Comparison of ENCODE assay signal across 13 cellular contexts in genomic region chr2:16022548-16023240, GRCh38.
DNase-seq lines count a peak whose midpoint lies in the region; ATAC-seq and TF ChIP-seq lines count a peak whose summit lies in the region.
"Had no signal": no experiment of that assay in that cellular context is flagged by ENCODE, and none has a peak within 500 bp of the region (broad histone marks: within the 10 kb centered on the region; RNA-seq: fewer than 3 reads in every experiment).

No MANE protein-coding gene starts in this region.

- H2AFZ ChIP-seq in H9 (ENCODE audit: low read length) (no peak overlapping the region), trophoblast cell (ENCODE audit: insufficient read depth, low read length, poor library complexity) (no peak overlapping the region), neuronal stem cell (ENCODE audit: low read length) (no peak overlapping the region)

- no peak overlapping the region for H2BK15ac ChIP-seq in H9 (ENCODE audit: low read depth, low read length)
- no peak overlapping the region for H2BK15ac ChIP-seq in neuronal stem cell (ENCODE audit: low read length)

- intact Hi-C loops in adrenal gland (cut with DNase I) = no loop called here

- H4K5ac ChIP-seq in H9 (ENCODE audit: insufficient read length, low read depth, low read length) = no peak overlapping the region

- peaks cover 46 to 53% of the 10 kb centered on the region in 2 experiments for H3K4me1 Mint-ChIP-seq in H9
- H3K4me1 Mint-ChIP-seq: B cell; CD4-positive, alpha-beta memory T cell had no signal

- H2BK20ac ChIP-seq in H9 (ENCODE audit: low read depth, low read length, poor library complexity, severe bottlenecking) = no peak overlapping the region

- no peak overlapping the region for H2AK5ac ChIP-seq in H9 (ENCODE audit: insufficient read length, low read length)
- H2AK5ac ChIP-seq in trophoblast cell (ENCODE audit: low read length) = no peak overlapping the region
- H2AK5ac ChIP-seq in neuronal stem cell (ENCODE audit: low read depth, low read length) = no peak overlapping the region

- H2BK120ac ChIP-seq in H9 (ENCODE audit: low read depth, low read length, poor library complexity, severe bottlenecking) (no peak overlapping the region), trophoblast cell (ENCODE audit: insufficient read depth, low read length, poor library complexity) (no peak overlapping the region), neuronal stem cell (ENCODE audit: low read depth, low read length) (no peak overlapping the region)

- H2BK12ac ChIP-seq in H9 (ENCODE audit: insufficient read length, low read depth, low read length) = no peak overlapping the region
- H2BK12ac ChIP-seq in trophoblast cell (ENCODE audit: low read length) = peak overlapping the region; percentile 30
- no peak overlapping the region for H2BK12ac ChIP-seq in neuronal stem cell (ENCODE audit: low read length)

- H3K4me3 Mint-ChIP-seq in H9 = peak overlapping the region in 1 of 2 experiments; percentile 2; a peak in 1 of 5 replicates
- H3K4me3 Mint-ChIP-seq: B cell; CD4-positive, alpha-beta memory T cell had no signal

- H3K9ac ChIP-seq in H9 (ENCODE audit: extremely low read depth, insufficient read length, low read length) (no peak overlapping the region), iPS-20b (ENCODE audit: low read depth, low read length) (no peak overlapping the region), trophoblast cell (ENCODE audit: low read length) (no peak overlapping the region), neuronal stem cell (ENCODE audit: low read depth, low read length, poor library complexity) (no peak overlapping the region)

- no peak for ATAC-seq in HG03521 (IDR thresholded peaks at IDR 0.05; ENCODE audit: unreplicated experiment)

- peak overlapping the region in 2 of 3 experiments; percentile 36 to 84; a peak in 3 of 7 replicates for H3K27ac Mint-ChIP-seq in H9
- H3K27ac Mint-ChIP-seq: B cell; CD4-positive, alpha-beta memory T cell had no signal

- no peak overlapping the region for H3K56ac ChIP-seq in H9 (ENCODE audit: insufficient read length, low read depth, low read length)

- no peak overlapping the region for H3K23ac ChIP-seq in H9 (ENCODE audit: insufficient read length, low read depth, low read length)
- H3K23ac ChIP-seq in trophoblast cell (ENCODE audit: low read length) = no peak overlapping the region
- no peak overlapping the region for H3K23ac ChIP-seq in neuronal stem cell (ENCODE audit: low read depth, low read length, poor library complexity)

- no peaks in the 10 kb centered on the region for H3K9me3 ChIP-seq in H9 (ENCODE audit: control insufficient read depth, low read depth, low read length)
- H3K9me3 ChIP-seq in WERI-Rb-1 (ENCODE audit: severe bottlenecking) = no peaks in the 10 kb centered on the region
- H3K9me3 ChIP-seq in iPS-20b (ENCODE audit: insufficient read depth, low read depth, low read length) = no peaks in the 10 kb centered on the region
- no peaks in the 10 kb centered on the region for H3K9me3 ChIP-seq in trophoblast cell (ENCODE audit: insufficient read depth, low read depth, low read length)
- no peaks in the 10 kb centered on the region for H3K9me3 ChIP-seq in neuronal stem cell (replicated peaks in 1 of 2; ENCODE audit: control insufficient read depth in 2 of 2, insufficient read depth in 1 of 2, low read depth in 1 of 2, low read length in 2 of 2)
- H3K9me3 ChIP-seq in adrenal gland (replicated peaks in 1 of 3) = no peaks in the 10 kb centered on the region

- H3K14ac ChIP-seq in H9 (ENCODE audit: insufficient read depth, low read length) = no peak overlapping the region
- H3K14ac ChIP-seq in trophoblast cell (ENCODE audit: low read length) = no peak overlapping the region
- H3K14ac ChIP-seq in neuronal stem cell (ENCODE audit: low read length) = no peak overlapping the region

- H3K27ac ChIP-seq in H9 (ENCODE audit: insufficient read length, low read depth, low read length) (no peak overlapping the region), WERI-Rb-1 (peak overlapping the region; percentile 2), iPS-20b (ENCODE audit: low read length) (peak overlapping the region; percentile 51), trophoblast cell (ENCODE audit: low read depth, low read length) (no peak overlapping the region), neuronal stem cell (replicated peaks; ENCODE audit: low read length) (no peak overlapping the region), adrenal gland (no peak overlapping the region)
- H3K27ac ChIP-seq: C4-2B had no signal

- no peak overlapping the region for H4K12ac ChIP-seq in trophoblast cell (ENCODE audit: low read depth, low read length)

- peaks cover 2% of the 10 kb centered on the region for H3K23me2 ChIP-seq in H9 (ENCODE audit: insufficient read length, low read depth, low read length, poor library complexity, severe bottlenecking)

- H4K20me1 ChIP-seq in H9 (ENCODE audit: control insufficient read depth, insufficient read depth, insufficient read length) = no peaks in the 10 kb centered on the region

- no peaks in the 10 kb centered on the region for H3K36me3 Mint-ChIP-seq in H9 (ENCODE audit: insufficient read depth in 1 of 3, low read depth in 3 of 3)
- H3K36me3 Mint-ChIP-seq: CD4-positive, alpha-beta memory T cell had no signal

- H3K18ac ChIP-seq in H9 (ENCODE audit: insufficient read length, low read depth, low read length) (no peak overlapping the region), trophoblast cell (ENCODE audit: low read length) (no peak overlapping the region), neuronal stem cell (ENCODE audit: low read length) (no peak overlapping the region)

- H3K9me3 Mint-ChIP-seq in H9 = no peaks in the 10 kb centered on the region; a peak in 1 of 5 replicates
- H3K9me3 Mint-ChIP-seq: CD4-positive, alpha-beta memory T cell had no signal

- H3K36me3 ChIP-seq in WERI-Rb-1 (no peaks in the 10 kb centered on the region), iPS-20b (ENCODE audit: insufficient read depth, low read depth, low read length) (no peaks in the 10 kb centered on the region), trophoblast cell (ENCODE audit: control insufficient read depth in 1 of 2, insufficient read depth in 2 of 2, low read length in 2 of 2) (no peaks in the 10 kb centered on the region), neuronal stem cell (replicated peaks in 1 of 2; ENCODE audit: control insufficient read depth in 2 of 2, insufficient read depth in 2 of 2, low read length in 2 of 2) (no peaks in the 10 kb centered on the region), adrenal gland (replicated peaks in 1 of 2) (no peaks in the 10 kb centered on the region)

- H3K4me3 ChIP-seq in WERI-Rb-1 (ENCODE audit: low read depth, low read length) = no peak overlapping the region
- H3K4me3 ChIP-seq in iPS-20b (ENCODE audit: low read length) = no peak overlapping the region
- H3K4me3 ChIP-seq in trophoblast cell (ENCODE audit: low read depth, low read length) = no peak overlapping the region
- H3K4me3 ChIP-seq in neuronal stem cell (ENCODE audit: low read length in 2 of 2) = no peak overlapping the region
- H3K4me3 ChIP-seq in adrenal gland = no peak overlapping the region

- H4K8ac ChIP-seq in H9 (replicated peaks; ENCODE audit: insufficient read length, low read depth, low read length) (no peak overlapping the region), trophoblast cell (ENCODE audit: low read depth, low read length) (no peak overlapping the region), neuronal stem cell (ENCODE audit: low read depth, low read length) (no peak overlapping the region)

- H3K27me3 Mint-ChIP-seq in H9 (ENCODE audit: low read depth) = peaks cover 10% of the 10 kb centered on the region
- H3K27me3 Mint-ChIP-seq: B cell had no signal

- no peak for TF ChIP-seq POLR2A in adrenal gland (IDR thresholded peaks at IDR 0.05)

- 0 out of 2 replicates have a peak, but pooled peaks cover 2% of the 10 kb centered on the region for H3K4me1 ChIP-seq in H9 (ENCODE audit: insufficient read depth, low read length)
- peaks cover 14% of the 10 kb centered on the region; the same call in 1 of the 2 replicates for H3K4me1 ChIP-seq in iPS-20b (ENCODE audit: insufficient read depth, low read length)
- no peaks in the 10 kb centered on the region for H3K4me1 ChIP-seq in trophoblast cell (ENCODE audit: control insufficient read depth in 1 of 2, insufficient read depth in 2 of 2, low read length in 2 of 2)
- H3K4me1 ChIP-seq in neuronal stem cell (ENCODE audit: control insufficient read depth in 2 of 2, insufficient read depth in 1 of 2, low read depth in 1 of 2, low read length in 2 of 2) = peaks cover 10 to 16% of the 10 kb centered on the region in 2 donors
- H3K4me1 ChIP-seq in adrenal gland (replicated peaks in 1 of 2) = no peaks in the 10 kb centered on the region

- no peak overlapping the region for H3K4ac ChIP-seq in H9 (ENCODE audit: low read depth, low read length)
- H3K4ac ChIP-seq in trophoblast cell (ENCODE audit: low read depth, low read length) = no peak overlapping the region
- H3K4ac ChIP-seq in neuronal stem cell (ENCODE audit: low read length) = no peak overlapping the region

- H3K79me1 ChIP-seq in H9 (ENCODE audit: insufficient read depth, low read depth, low read length, poor library complexity, severe bottlenecking) (no peaks in the 10 kb centered on the region), trophoblast cell (ENCODE audit: low read length) (no peaks in the 10 kb centered on the region), neuronal stem cell (ENCODE audit: low read depth, low read length) (no peaks in the 10 kb centered on the region)

- DNase-seq in H9 (no peak), WERI-Rb-1 (no peak), trophoblast cell (no peak), NCI-H1092 (lab: John Stamatoyannopoulos, UW) (no peak), neuronal stem cell (ENCODE audit: low spot score) (no peak), adrenal gland (no peak)
- DNase-seq: CD4-positive, alpha-beta memory T cell; COR-L47; GF-D8 had no signal

- H3T11ph ChIP-seq in H9 (ENCODE audit: low read length) = no peak overlapping the region

- H4K91ac ChIP-seq in H9 (ENCODE audit: insufficient read length, low read depth, low read length) (no peak overlapping the region), trophoblast cell (ENCODE audit: low read depth, low read length) (no peak overlapping the region), neuronal stem cell (ENCODE audit: low read depth, low read length, poor library complexity) (no peak overlapping the region)

- H2BK5ac ChIP-seq in H9 (ENCODE audit: insufficient read length, low read length) (no peak overlapping the region), trophoblast cell (ENCODE audit: low read depth, low read length, poor library complexity) (no peak overlapping the region), neuronal stem cell (ENCODE audit: low read length) (no peak overlapping the region)

- WGBS in H9 (ENCODE audit: extremely low coverage, insufficient read length, low lambda C conversion rate) = no CpG with 5 or more reads among the region's 6 CpGs
- no CpG with 5 or more reads among the region's 6 CpGs for WGBS in trophoblast cell (ENCODE audit: extremely low coverage, insufficient coverage, insufficient read length)
- no CpG with 5 or more reads among the region's 6 CpGs for WGBS in neuronal stem cell (ENCODE audit: extremely low coverage in 2 of 2, insufficient read length in 2 of 2, insufficient replicate concordance in 1 of 2), 2 donors
- WGBS in adrenal gland, 4 donors = 70 to 79% (median 77%) methylated on average over 6 of the region's 6 CpGs

- no peaks in the 10 kb centered on the region for H3K27me3 ChIP-seq in H9 (ENCODE audit: insufficient read depth, low read length)
- no peaks in the 10 kb centered on the region for H3K27me3 ChIP-seq in WERI-Rb-1 (ENCODE audit: insufficient read depth, low read depth, severe bottlenecking)
- no peaks in the 10 kb centered on the region for H3K27me3 ChIP-seq in iPS-20b (ENCODE audit: insufficient read depth, low read length)
- H3K27me3 ChIP-seq in trophoblast cell (ENCODE audit: insufficient read depth, low read length) = no peaks in the 10 kb centered on the region
- peaks cover 0 to 6% (median 0%) of the 10 kb centered on the region in 3 experiments for H3K27me3 ChIP-seq in neuronal stem cell (ENCODE audit: control insufficient read depth in 3 of 3, insufficient read depth in 3 of 3, low read depth in 1 of 3, low read length in 3 of 3)
- H3K27me3 ChIP-seq in adrenal gland = no peaks in the 10 kb centered on the region

- no peak overlapping the region for H3K4me2 ChIP-seq in H9 (ENCODE audit: insufficient read depth, insufficient read length, low read length)
- no peak overlapping the region for H3K4me2 ChIP-seq in trophoblast cell (ENCODE audit: low read length)
- H3K4me2 ChIP-seq in neuronal stem cell (ENCODE audit: insufficient read depth, low read length, poor library complexity, severe bottlenecking) = no peak overlapping the region

- TF ChIP-seq CTCF in H9 (conservative IDR thresholded peaks at IDR 0.05) = no peak
- no peak for TF ChIP-seq CTCF in WERI-Rb-1 (IDR thresholded peaks at IDR 0.05; ENCODE audit: low read depth, low read length)
- no peak for TF ChIP-seq CTCF in adrenal gland (IDR thresholded peaks at IDR 0.05)

- H3K79me2 ChIP-seq in H9 (ENCODE audit: insufficient read depth, low read length) = no peaks in the 10 kb centered on the region
- no peaks in the 10 kb centered on the region for H3K79me2 ChIP-seq in trophoblast cell (ENCODE audit: control insufficient read depth, insufficient read depth, low read length, poor library complexity)

Comparison
In these comparisons a context has a peak if more than half of its experiments do, and no peak if none do; other contexts are left out.
1. H3K27ac ChIP-seq: peak in WERI-Rb-1 (single experiment) and iPS-20b (single experiment); none in H9 (single experiment), trophoblast cell (single experiment), neuronal stem cell (single experiment) and adrenal gland (0 of 5).